Comparison of ENCODE assay signal across 1 cellular context in genomic region chr1:223844962-223845809, GRCh38.
TF ChIP-seq lines count a peak whose summit lies in the region.

No MANE protein-coding gene starts in this region.

TF ChIP-seq in HEK293, 187 proteins besides CTCF, POLR2A, EP300 and RAD21 (continued from another document and continues in another):
- TF ChIP-seq ZSCAN18 (tag by site-specific recombination; IDR thresholded peaks at IDR 0.05), result no peak
- TF ChIP-seq PBX3 (CRISPR knock-in tag; IDR thresholded peaks at IDR 0.05), result peak; percentile 49; the same call in 1 of the 2 replicates
- TF ChIP-seq PATZ1 (tag by site-specific recombination; IDR thresholded peaks at IDR 0.05), result peak; percentile 72; the same call in 1 of the 2 replicates
- no peak for TF ChIP-seq ZNF514 (tag by site-specific recombination; IDR thresholded peaks at IDR 0.05)
- TF ChIP-seq SCRT2 (tag by site-specific recombination; IDR thresholded peaks at IDR 0.05), result peak; percentile 94
- peak; percentile 66 for TF ChIP-seq ZBTB48 (tag by site-specific recombination; IDR thresholded peaks at IDR 0.05)
- peak; percentile 45; the same call in 1 of the 2 replicates for TF ChIP-seq TRIM28 (IDR thresholded peaks at IDR 0.05; ENCODE audit: borderline replicate concordance, low read length)
- peak; percentile 45; the same call in 1 of the 2 replicates for TF ChIP-seq ZNF677 (tag by site-specific recombination; IDR thresholded peaks at IDR 0.05)
- TF ChIP-seq ZNF366 (tag by site-specific recombination; conservative IDR thresholded peaks at IDR 0.05), result peak; percentile 22; the same call in 1 of the 2 replicates
- 0 out of 2 replicates have a peak, but pooled peaks have one; percentile 7 for TF ChIP-seq ZBTB44 (tag by site-specific recombination; IDR thresholded peaks at IDR 0.05)
- TF ChIP-seq ZNF473 (tag by site-specific recombination; IDR thresholded peaks at IDR 0.05), result no peak
- peak; percentile 92 for TF ChIP-seq ZFHX2 (tag by site-specific recombination; conservative IDR thresholded peaks at IDR 0.05)
- peak; percentile 95 for TF ChIP-seq ZNF335 (tag by site-specific recombination; conservative IDR thresholded peaks at IDR 0.05)
- peak; percentile 68; the same call in 1 of the 2 replicates for TF ChIP-seq ZFP37 (tag by site-specific recombination; IDR thresholded peaks at IDR 0.05)
- TF ChIP-seq ZNF16 (tag by site-specific recombination; IDR thresholded peaks at IDR 0.05; ENCODE audit: low read depth), result no peak
- peak; percentile 64; the same call in 1 of the 2 replicates for TF ChIP-seq ZNF600 (tag by site-specific recombination; IDR thresholded peaks at IDR 0.05)
- TF ChIP-seq ZNF133 (tag by site-specific recombination; IDR thresholded peaks at IDR 0.05), result no peak
- no peak for TF ChIP-seq ZNF423 (tag by site-specific recombination; IDR thresholded peaks at IDR 0.05)
- TF ChIP-seq ZNF645 (tag by site-specific recombination; IDR thresholded peaks at IDR 0.05), result no peak
- peak; percentile 77 for TF ChIP-seq ZNF660 (tag by site-specific recombination; IDR thresholded peaks at IDR 0.05)
- peak; percentile 48 for TF ChIP-seq ZNF2 (tag by site-specific recombination; IDR thresholded peaks at IDR 0.05)
- TF ChIP-seq ZNF211 (tag by site-specific recombination; IDR thresholded peaks at IDR 0.05; ENCODE audit: low read depth), result no peak
- TF ChIP-seq WT1 (tag by site-specific recombination; IDR thresholded peaks at IDR 0.05), result no peak; the same call in none of the 2 replicates
- TF ChIP-seq PRDM10 (tag by site-specific recombination; IDR thresholded peaks at IDR 0.05), result peak; percentile 9; the same call in 1 of the 2 replicates
- no peak; the same call in 1 of the 2 replicates for TF ChIP-seq OSR2 (tag by site-specific recombination; IDR thresholded peaks at IDR 0.05)
- TF ChIP-seq ZNF398 (tag by site-specific recombination; IDR thresholded peaks at IDR 0.05), result peak; percentile 88
- peak; percentile 7; the same call in 1 of the 2 replicates for TF ChIP-seq SP7 (tag by site-specific recombination; IDR thresholded peaks at IDR 0.05)
- TF ChIP-seq YY1 (tag by site-specific recombination; IDR thresholded peaks at IDR 0.05), result peak; percentile 39; the same call in 1 of the 2 replicates
- peak; percentile 77; the same call in 1 of the 2 replicates for TF ChIP-seq PRDM2 (tag by site-specific recombination; IDR thresholded peaks at IDR 0.05; ENCODE audit: borderline replicate concordance)
- peak; percentile 55 for TF ChIP-seq ZNF341 (tag by site-specific recombination; IDR thresholded peaks at IDR 0.05; ENCODE audit: low read depth)
- TF ChIP-seq ZNF530 (tag by site-specific recombination; IDR thresholded peaks at IDR 0.05; ENCODE audit: low read depth), result no peak
- 0 out of 2 replicates have a peak, but pooled peaks have one; percentile 14 for TF ChIP-seq GLIS1 (tag by site-specific recombination; IDR thresholded peaks at IDR 0.05)
- TF ChIP-seq ZSCAN30 (tag by site-specific recombination; IDR thresholded peaks at IDR 0.05), result peak; percentile 96
- no peak for TF ChIP-seq ZNF560 (tag by site-specific recombination; IDR thresholded peaks at IDR 0.05; ENCODE audit: borderline replicate concordance)
- peak; percentile 98 for TF ChIP-seq ZNF561 (tag by site-specific recombination; IDR thresholded peaks at IDR 0.05; ENCODE audit: borderline replicate concordance)
